Comparison of ENCODE assay signal across 16 cellular contexts in genomic region chr12:101027200-101027599, GRCh38.
DNase-seq lines count a peak whose midpoint lies in the region; ATAC-seq and TF ChIP-seq lines count a peak whose summit lies in the region.
"Had no signal": no experiment of that assay in that cellular context is flagged by ENCODE, and none has a peak within 500 bp of the region (broad histone marks: within the 10 kb centered on the region; RNA-seq: fewer than 3 reads in every experiment).

No MANE protein-coding gene starts in this region.

- intact Hi-C loops in MCF 10A (cut with micrococcal nuclease), result no loop called here

- H3K4me1 ChIP-seq in BE2C (no peaks in the 10 kb centered on the region), HEK293 (ENCODE audit: control insufficient read depth, insufficient read depth, low read length) (no peaks in the 10 kb centered on the region), SJCRH30 (peaks cover 23% of the 10 kb centered on the region), mesendoderm (ENCODE audit: control insufficient read depth, low read depth, low read length) (no peaks in the 10 kb centered on the region)

- H3K18ac ChIP-seq in mesendoderm (ENCODE audit: low read length), result no peak overlapping the region

- H3K79me1 ChIP-seq in mesendoderm (ENCODE audit: low read length), result no peaks in the 10 kb centered on the region

- no peak overlapping the region for H4K8ac ChIP-seq in mesendoderm (ENCODE audit: low read depth, low read length)

- BruUV-seq in MCF 10A (replicated peaks; lab: Mats Ljungman, UMichigan), result no TSS peak

- no peak overlapping the region for H3K56ac ChIP-seq in mesendoderm (ENCODE audit: low read length)

- no peak overlapping the region for H3K4ac ChIP-seq in mesendoderm (ENCODE audit: low read depth, low read length)

- CTCF ChIA-PET in HEK293 (lab: Yijun Ruan, JAX) (no interaction called here), MCF 10A (lab: Yijun Ruan, JAX) (no interaction called here)

- ATAC-seq in GM18520 (IDR thresholded peaks at IDR 0.05; ENCODE audit: unreplicated experiment), result no peak

- H3K4me3 Mint-ChIP-seq in MCF 10A (ENCODE audit: unreplicated experiment), result no peak overlapping the region
- H3K4me3 Mint-ChIP-seq: CD14-positive monocyte, H9 had no signal

- POLR2A ChIA-PET in HEK293 (lab: Yijun Ruan, JAX), result no interaction called here
- POLR2A ChIA-PET in MCF 10A (lab: Yijun Ruan, JAX), result no interaction called here

- H4K5ac ChIP-seq in mesendoderm (ENCODE audit: low read length), result no peak overlapping the region

- H3K27ac ChIP-seq in HEK293 (ENCODE audit: extremely low read depth, low read depth, low read length) (no peak overlapping the region), SJCRH30 (peak overlapping the region; percentile 85), mesendoderm (ENCODE audit: low read depth, low read length) (no peak overlapping the region)
- H3K27ac ChIP-seq: PC-9 had no signal

- no peak overlapping the region for H3K9ac ChIP-seq in mesendoderm (ENCODE audit: low read length)

- WGBS in mesendoderm (ENCODE audit: extremely low coverage, insufficient coverage, low lambda C conversion rate), result no CpG with 5 or more reads among the region's 3 CpGs

- no peak overlapping the region for H3K23ac ChIP-seq in mesendoderm (ENCODE audit: low read length)

- H3K79me2 ChIP-seq in mesendoderm (ENCODE audit: control insufficient read depth, insufficient read depth, low read length), result no peaks in the 10 kb centered on the region

- no peaks in the 10 kb centered on the region for H3K27me3 Mint-ChIP-seq in MCF 10A (ENCODE audit: insufficient read depth, unreplicated experiment)

- peaks cover 2% of the 10 kb centered on the region for H3K4me1 Mint-ChIP-seq in MCF 10A (ENCODE audit: insufficient read depth, unreplicated experiment)
- H3K4me1 Mint-ChIP-seq: CD14-positive monocyte had no signal

- H3K9me3 ChIP-seq in BE2C (no peaks in the 10 kb centered on the region), HEK293 (ENCODE audit: control insufficient read depth, insufficient read depth, low read depth, low read length) (no peaks in the 10 kb centered on the region), SJCRH30 (replicated peaks) (0 out of 2 replicates have a peak, but pooled peaks cover 11% of the 10 kb centered on the region)

- H3K4me3 ChIP-seq in BE2C (ENCODE audit: low read depth, low read length) (no peak overlapping the region), HEK293 (ENCODE audit: low read depth, low read length) (no peak overlapping the region), SJCRH30 (peak overlapping the region; percentile 29), mesendoderm (ENCODE audit: low read length) (no peak overlapping the region)
- H3K4me3 ChIP-seq: PC-9 had no signal

- no peak overlapping the region for H2BK120ac ChIP-seq in mesendoderm (ENCODE audit: low read depth, low read length)

- no peak overlapping the region for H3K27ac Mint-ChIP-seq in MCF 10A (ENCODE audit: low read depth, unreplicated experiment)
- H3K27ac Mint-ChIP-seq: CD14-positive monocyte had no signal

- no peak overlapping the region for H3K4me2 ChIP-seq in mesendoderm (ENCODE audit: low read length)
- H3K4me2 ChIP-seq: PC-9 had no signal

- TF ChIP-seq CTCF in BE2C (IDR thresholded peaks at IDR 0.05; ENCODE audit: low read depth, low read length) (no peak), HEK293 (tag by site-specific recombination; IDR thresholded peaks at IDR 0.05) (no peak), MCF 10A (IDR thresholded peaks at IDR 0.05; ENCODE audit: unreplicated experiment) (no peak)

- no peak overlapping the region for H2AK5ac ChIP-seq in mesendoderm (ENCODE audit: low read length)

- H2BK5ac ChIP-seq in mesendoderm (ENCODE audit: low read length), result no peak overlapping the region

- H2BK15ac ChIP-seq in mesendoderm (replicated peaks; ENCODE audit: low read depth), result no peak overlapping the region

- H3K36me3 ChIP-seq in BE2C, result no peaks in the 10 kb centered on the region
- no peaks in the 10 kb centered on the region for H3K36me3 ChIP-seq in HEK293 (ENCODE audit: control insufficient read depth in 2 of 2, insufficient read depth in 1 of 2, low read length in 2 of 2)
- no peaks in the 10 kb centered on the region for H3K36me3 ChIP-seq in SJCRH30
- no peaks in the 10 kb centered on the region for H3K36me3 ChIP-seq in mesendoderm (ENCODE audit: control insufficient read depth, insufficient read depth, low read length)

- H3K9me3 Mint-ChIP-seq in MCF 10A (ENCODE audit: unreplicated experiment), result peaks cover 19% of the 10 kb centered on the region

- peak; percentile 16 for DNase-seq in BE2C
- DNase-seq in SJCRH30, result peak; percentile 88 to 93
- peak; percentile 43 for DNase-seq in mesendoderm
- DNase-seq in MCF 10A (ENCODE audit: unreplicated experiment), result no peak
- no peak for DNase-seq in activated naive CD4-positive, alpha-beta T cell (lab: John Stamatoyannopoulos, UW)
- DNase-seq: COR-L47, H9, IMR-90, Kasumi-1, NCI-H1105 treated with DMSO at 0.1 percent for 48 hours, NCI-H1694 treated with DMSO at 0.1 percent for 48 hours, NCI-H526 treated with DMSO at 0.1 percent for 48 hours, PC-9 had no signal

- H3K36me3 Mint-ChIP-seq in MCF 10A (ENCODE audit: insufficient read depth, unreplicated experiment), result peaks cover 7% of the 10 kb centered on the region
- H3K36me3 Mint-ChIP-seq: CD14-positive monocyte had no signal

- H3K27me3 ChIP-seq in BE2C (no peaks in the 10 kb centered on the region), SJCRH30 (no peaks in the 10 kb centered on the region), mesendoderm (ENCODE audit: insufficient read depth, low read length, poor library complexity) (no peaks in the 10 kb centered on the region)

TF ChIP-seq in HEK293, 187 proteins besides CTCF, POLR2A, EP300 and RAD21:
- no peak for TF ChIP-seq ZNF121 (tag by site-specific recombination; IDR thresholded peaks at IDR 0.05)
- peak; percentile 54 for TF ChIP-seq ZIC2 (tag by site-specific recombination; IDR thresholded peaks at IDR 0.05)
- TF ChIP-seq GLIS1 (tag by site-specific recombination; IDR thresholded peaks at IDR 0.05), result peak; percentile 87

Comparison
In these comparisons a context has a peak if more than half of its experiments do, and no peak if none do; other contexts are left out.
1. DNase-seq: peak in BE2C (single experiment), SJCRH30 (2 of 2) and mesendoderm (single experiment); none in MCF 10A (single experiment) and activated naive CD4-positive, alpha-beta T cell (0 of 4).